In genomic region chr6:15411766-15412165, GRCh38 we compare ENCODE assay signal across 15 cellular contexts.
DNase-seq lines count a peak whose midpoint lies in the region; ATAC-seq and TF ChIP-seq lines count a peak whose summit lies in the region.
"Had no signal": no experiment of that assay in that cellular context is flagged by ENCODE, and none has a peak within 500 bp of the region (broad histone marks: within the 10 kb centered on the region; RNA-seq: fewer than 3 reads in every experiment).

No MANE protein-coding gene starts in this region.

- H3K27ac ChIP-seq in CD8-positive, alpha-beta T cell (ENCODE audit: low read depth, low read length) = no peak overlapping the region
- no peak overlapping the region for H3K27ac ChIP-seq in naive thymus-derived CD4-positive, alpha-beta T cell (ENCODE audit: low read depth, low read length)
- H3K27ac ChIP-seq: tibial artery had no signal

- H3K4me3 ChIP-seq in CD8-positive, alpha-beta T cell (ENCODE audit: low read depth, low read length) = no peak overlapping the region
- H3K4me3 ChIP-seq in naive thymus-derived CD4-positive, alpha-beta T cell (ENCODE audit: low read length) = no peak overlapping the region
- H3K4me3 ChIP-seq: smooth muscle cell, tibial artery had no signal

- CTCF ChIA-PET in CD8-positive, alpha-beta T cell (lab: Charles Lee) = interaction anchor here (1.2 to 1.4 kb wide), 2 partner anchors 21 to 85 kb away, joined by 3 to 6 read pairs; no protein-coding TSS in a partner anchor
- CTCF ChIA-PET in naive thymus-derived CD4-positive, alpha-beta T cell (lab: Charles Lee) = interaction anchor here (0.6 kb wide), 1 partner anchor 619 kb away, joined by 4 read pairs; no protein-coding TSS in a partner anchor

- H3K4me1 ChIP-seq in CD8-positive, alpha-beta T cell (ENCODE audit: insufficient read depth, low read length) = peaks cover 30% of the 10 kb centered on the region
- H3K4me1 ChIP-seq in naive thymus-derived CD4-positive, alpha-beta T cell (ENCODE audit: control insufficient read depth in 2 of 2, insufficient read depth in 2 of 2, low read length in 2 of 2) = peaks cover 10 to 33% of the 10 kb centered on the region in 2 donors
- H3K4me1 ChIP-seq: tibial artery had no signal

- H3K27ac Mint-ChIP-seq in CD14-positive monocyte = peak overlapping the region; percentile 12 to 77 (median 55)
- peak overlapping the region; percentile 11 for H3K27ac Mint-ChIP-seq in CD8-positive, alpha-beta T cell
- peak overlapping the region; percentile 79 for H3K27ac Mint-ChIP-seq in activated T-helper 1 cell treated with anti-CD3 and anti-CD28 coated beads, Interleukin-12 subunit alpha, Interleukin-12 subunit beta, Interleukin-2, Interleukin-4 antibody, amounts not matched to agents 30 ng/mL and 10 ng/mL and 1 ng/mL, durations not matched to agents 14 hours and 24 hours and 36 hours
- peak overlapping the region in 4 of 9 donors; percentile 29 to 84 (median 66) for H3K27ac Mint-ChIP-seq in naive thymus-derived CD4-positive, alpha-beta T cell

- no peak for ATAC-seq in CD8-positive, alpha-beta T cell
- no peak for ATAC-seq in naive thymus-derived CD4-positive, alpha-beta T cell
- ATAC-seq in GM21423 (IDR thresholded peaks at IDR 0.05; ENCODE audit: unreplicated experiment) = no peak
- ATAC-seq: Panc1, SK-N-SH treated with all-trans-retinoic acid at 6 μM for 48 hours had no signal

- H3K4me1 Mint-ChIP-seq in CD14-positive monocyte = peaks cover 55% of the 10 kb centered on the region
- peaks cover 63% of the 10 kb centered on the region for H3K4me1 Mint-ChIP-seq in CD8-positive, alpha-beta T cell (ENCODE audit: low read depth)
- H3K4me1 Mint-ChIP-seq in activated T-helper 1 cell treated with anti-CD3 and anti-CD28 coated beads, Interleukin-12 subunit alpha, Interleukin-12 subunit beta, Interleukin-2, Interleukin-4 antibody, amounts not matched to agents 30 ng/mL and 10 ng/mL and 1 ng/mL, durations not matched to agents 14 hours and 24 hours and 36 hours (ENCODE audit: low read depth) = peaks cover 77% of the 10 kb centered on the region
- peaks cover 51 to 76% (median 70%) of the 10 kb centered on the region in 7 donors for H3K4me1 Mint-ChIP-seq in naive thymus-derived CD4-positive, alpha-beta T cell

- H3K9me3 ChIP-seq in CD8-positive, alpha-beta T cell (ENCODE audit: low read length) = no peaks in the 10 kb centered on the region
- no peaks in the 10 kb centered on the region for H3K9me3 ChIP-seq in naive thymus-derived CD4-positive, alpha-beta T cell (ENCODE audit: control insufficient read depth in 2 of 3, low read length in 3 of 3)
- H3K9me3 ChIP-seq: tibial artery had no signal

- no peaks in the 10 kb centered on the region for H3K27me3 ChIP-seq in CD8-positive, alpha-beta T cell (ENCODE audit: insufficient read depth, low read length)
- H3K27me3 ChIP-seq in naive thymus-derived CD4-positive, alpha-beta T cell (ENCODE audit: control insufficient read depth in 2 of 2, insufficient read depth in 2 of 2, low read length in 2 of 2) = no peaks in the 10 kb centered on the region
- H3K27me3 ChIP-seq: tibial artery had no signal

- POLR2A ChIA-PET in CD8-positive, alpha-beta T cell (lab: Charles Lee) = interaction anchor here (1.2 to 1.5 kb wide), 2 partner anchors 9 to 12 kb away, joined by 3 to 6 read pairs; no protein-coding TSS in a partner anchor
- POLR2A ChIA-PET in naive thymus-derived CD4-positive, alpha-beta T cell (lab: Charles Lee) = interaction anchor here (0.7 to 2.1 kb wide), 4 partner anchors 9 to 26 kb away, joined by 3 to 7 read pairs (median 4); no protein-coding TSS in a partner anchor

- in situ Hi-C loops in G401 (cut with HindIII; ENCODE audit: low sequenced_read_pairs) = no loop called here

- no peaks in the 10 kb centered on the region for H3K36me3 ChIP-seq in CD8-positive, alpha-beta T cell (ENCODE audit: insufficient read depth, low read length)
- no peaks in the 10 kb centered on the region for H3K36me3 ChIP-seq in naive thymus-derived CD4-positive, alpha-beta T cell (ENCODE audit: control insufficient read depth in 2 of 3, insufficient read depth in 3 of 3, low read length in 3 of 3)
- H3K36me3 ChIP-seq: tibial artery had no signal

- peaks cover 0 to 5% (median 0%) of the 10 kb centered on the region in 7 donors for H3K9me3 Mint-ChIP-seq in CD14-positive monocyte
- H3K9me3 Mint-ChIP-seq in CD8-positive, alpha-beta T cell = peaks cover 1% of the 10 kb centered on the region
- H3K9me3 Mint-ChIP-seq in activated T-helper 1 cell treated with anti-CD3 and anti-CD28 coated beads, Interleukin-12 subunit alpha, Interleukin-12 subunit beta, Interleukin-2, Interleukin-4 antibody, amounts not matched to agents 30 ng/mL and 10 ng/mL and 1 ng/mL, durations not matched to agents 14 hours and 24 hours and 36 hours = peaks cover 4% of the 10 kb centered on the region
- peaks cover 0 to 4% (median 1%) of the 10 kb centered on the region in 11 donors for H3K9me3 Mint-ChIP-seq in naive thymus-derived CD4-positive, alpha-beta T cell

- no peak for TF ChIP-seq CTCF in CD14-positive monocyte (IDR thresholded peaks at IDR 0.05)
- no peak for TF ChIP-seq CTCF in CD8-positive, alpha-beta T cell (IDR thresholded peaks at IDR 0.05)

- peaks cover 0 to 2% (median 0%) of the 10 kb centered on the region in 3 donors for H3K27me3 Mint-ChIP-seq in CD14-positive monocyte (ENCODE audit: low read depth in 3 of 3)
- H3K27me3 Mint-ChIP-seq in CD8-positive, alpha-beta T cell (ENCODE audit: low read depth) = no peaks in the 10 kb centered on the region
- no peaks in the 10 kb centered on the region for H3K27me3 Mint-ChIP-seq in activated T-helper 1 cell treated with anti-CD3 and anti-CD28 coated beads, Interleukin-12 subunit alpha, Interleukin-12 subunit beta, Interleukin-2, Interleukin-4 antibody, amounts not matched to agents 30 ng/mL and 10 ng/mL and 1 ng/mL, durations not matched to agents 14 hours and 24 hours and 36 hours (ENCODE audit: insufficient read depth)
- no peaks in the 10 kb centered on the region for H3K27me3 Mint-ChIP-seq in naive thymus-derived CD4-positive, alpha-beta T cell

- intact Hi-C loops in CD14-positive monocyte (cut with micrococcal nuclease) = no loop called here
- intact Hi-C loops in CD8-positive, alpha-beta T cell (cut with DNase I, micrococcal nuclease) = no loop called here
- intact Hi-C loops in activated T-helper 1 cell treated with anti-CD3 and anti-CD28 coated beads, Interleukin-12 subunit alpha, Interleukin-12 subunit beta, Interleukin-2, Interleukin-4 antibody, amounts not matched to agents 30 ng/mL and 10 ng/mL and 1 ng/mL, durations not matched to agents 14 hours and 24 hours and 36 hours (cut with micrococcal nuclease) = loop anchor here (1.0 kb wide), 1 partner anchor 11 kb away; no protein-coding TSS in a partner anchor
- intact Hi-C loops in naive thymus-derived CD4-positive, alpha-beta T cell (cut with micrococcal nuclease) = no loop called here

- DNase-seq in CD14-positive monocyte (ENCODE audit: low spot score) = no peak
- no peak for DNase-seq in CD8-positive, alpha-beta T cell
- DNase-seq in activated T-helper 1 cell treated with anti-CD3 and anti-CD28 coated beads, Interleukin-12 subunit alpha, Interleukin-12 subunit beta, Interleukin-2, Interleukin-4 antibody, amounts not matched to agents 30 ng/mL and 10 ng/mL and 1 ng/mL, durations not matched to agents 14 hours and 24 hours and 36 hours (ENCODE audit: low spot score) = no peak
- DNase-seq in naive thymus-derived CD4-positive, alpha-beta T cell = no peak
- no peak for DNase-seq in G401 (ENCODE audit: low spot score)
- no peak for DNase-seq in RPMI8226
- DNase-seq: H7, Kasumi-1, NCI-H1417, NCI-H2171 treated with DMSO at 0.1 percent for 48 hours, tibial artery had no signal

- H3K36me3 Mint-ChIP-seq in CD14-positive monocyte = peaks cover 51 to 55% of the 10 kb centered on the region in 2 donors
- peaks cover 28% of the 10 kb centered on the region for H3K36me3 Mint-ChIP-seq in CD8-positive, alpha-beta T cell
- peaks cover 34% of the 10 kb centered on the region for H3K36me3 Mint-ChIP-seq in activated T-helper 1 cell treated with anti-CD3 and anti-CD28 coated beads, Interleukin-12 subunit alpha, Interleukin-12 subunit beta, Interleukin-2, Interleukin-4 antibody, amounts not matched to agents 30 ng/mL and 10 ng/mL and 1 ng/mL, durations not matched to agents 14 hours and 24 hours and 36 hours (ENCODE audit: low read depth)
- H3K36me3 Mint-ChIP-seq in naive thymus-derived CD4-positive, alpha-beta T cell = peaks cover under 1 to 45% (median 22%) of the 10 kb centered on the region in 5 donors

- H3K4me3 Mint-ChIP-seq in CD14-positive monocyte = no peak overlapping the region
- H3K4me3 Mint-ChIP-seq in CD8-positive, alpha-beta T cell = no peak overlapping the region
- H3K4me3 Mint-ChIP-seq in activated T-helper 1 cell treated with anti-CD3 and anti-CD28 coated beads, Interleukin-12 subunit alpha, Interleukin-12 subunit beta, Interleukin-2, Interleukin-4 antibody, amounts not matched to agents 30 ng/mL and 10 ng/mL and 1 ng/mL, durations not matched to agents 14 hours and 24 hours and 36 hours = peak overlapping the region; percentile 69
- H3K4me3 Mint-ChIP-seq in naive thymus-derived CD4-positive, alpha-beta T cell = peak overlapping the region in 8 of 10 donors; percentile 3 to 76 (median 32)

Comparison
In these comparisons a context has a peak if more than half of its experiments do, and no peak if none do; other contexts are left out.
1. H3K4me3 Mint-ChIP-seq: peak in activated T-helper 1 cell treated with anti-CD3 and anti-CD28 coated beads, Interleukin-12 subunit alpha, Interleukin-12 subunit beta, Interleukin-2, Interleukin-4 antibody, amounts not matched to agents 30 ng/mL and 10 ng/mL and 1 ng/mL, durations not matched to agents 14 hours and 24 hours and 36 hours (single experiment) and naive thymus-derived CD4-positive, alpha-beta T cell (8 of 10); none in CD14-positive monocyte (0 of 2) and CD8-positive, alpha-beta T cell (single experiment).